9 cellular contexts compared by ENCODE assay signal in genomic region chr1:169110691-169111447, GRCh38. TPM values are rescaled to one million over a fixed set of nuclear protein-coding genes. Genes with fewer than 3 reads are reported as not detected.
DNase-seq lines count a peak whose midpoint lies in the region; ATAC-seq and TF ChIP-seq lines count a peak whose summit lies in the region.
"Had no signal": no experiment of that assay in that cellular context is flagged by ENCODE, and none has a peak within 500 bp of the region (broad histone marks: within the 10 kb centered on the region; RNA-seq: fewer than 3 reads in every experiment).

No MANE protein-coding gene starts in this region.

- no peak for ATAC-seq in GM21526 (IDR thresholded peaks at IDR 0.05; ENCODE audit: low FRiP score, unreplicated experiment)

- CTCF ChIA-PET in Calu3 (lab: Charles Lee): interaction anchor here (0.5 to 5.0 kb wide), 9 partner anchors 34 to 712 kb away, joined by 3 to 34 read pairs (median 4); no protein-coding TSS in a partner anchor

- H3K36me3 Mint-ChIP-seq in Calu3 (ENCODE audit: insufficient read depth, unreplicated experiment): peaks cover 100% of the 10 kb centered on the region
- H3K36me3 Mint-ChIP-seq in activated T-helper 2 cell treated with anti-CD3 and anti-CD28 coated beads, Interferon-gamma antibody, Interleukin-2, Interleukin-4, amounts not matched to agents 10 μg/mL and 5 μg/mL and 100 μg/mL, durations not matched to agents 14 hours and 24 hours and 36 hours (ENCODE audit: low read depth): peaks cover 43% of the 10 kb centered on the region
- H3K36me3 Mint-ChIP-seq in progenitor cell of endocrine pancreas (ENCODE audit: insufficient read depth): peaks cover 28% of the 10 kb centered on the region

- TF ChIP-seq CTCF in Calu3 (IDR thresholded peaks at IDR 0.05; ENCODE audit: unreplicated experiment): no peak
- TF ChIP-seq CTCF in fibroblast of villous mesenchyme (IDR thresholded peaks at IDR 0.05; ENCODE audit: insufficient read depth, low read depth, low read length): no peak
- TF ChIP-seq CTCF in progenitor cell of endocrine pancreas (IDR thresholded peaks at IDR 0.05; ENCODE audit: unreplicated experiment): no peak

- H3K27me3 Mint-ChIP-seq in Calu3 (ENCODE audit: unreplicated experiment) (no peaks in the 10 kb centered on the region), progenitor cell of endocrine pancreas (no peaks in the 10 kb centered on the region)
- no peaks in the 10 kb centered on the region for H3K27me3 Mint-ChIP-seq in activated T-helper 2 cell treated with anti-CD3 and anti-CD28 coated beads, Interferon-gamma antibody, Interleukin-2, Interleukin-4, amounts not matched to agents 10 μg/mL and 5 μg/mL and 100 μg/mL, durations not matched to agents 14 hours and 24 hours and 36 hours (ENCODE audit: low read depth)

- H3K27ac Mint-ChIP-seq in Calu3 (ENCODE audit: unreplicated experiment) (no peak overlapping the region), progenitor cell of endocrine pancreas (peak overlapping the region; percentile 97)
- peak overlapping the region; percentile 3 for H3K27ac Mint-ChIP-seq in activated T-helper 2 cell treated with anti-CD3 and anti-CD28 coated beads, Interferon-gamma antibody, Interleukin-2, Interleukin-4, amounts not matched to agents 10 μg/mL and 5 μg/mL and 100 μg/mL, durations not matched to agents 14 hours and 24 hours and 36 hours
- H3K27ac Mint-ChIP-seq: activated CD4-positive, alpha-beta T cell treated with anti-CD3 and anti-CD28 coated beads, Interleukin-2, amount 10 ng/mL, durations not matched to agents 7 days and 5 days had no signal

- peak overlapping the region; percentile 43 for H3K4me3 ChIP-seq in fibroblast of villous mesenchyme (ENCODE audit: low read depth, low read length)

- TSS peak; percentile 71 for BruUV-seq in Calu3 (replicated peaks; lab: Mats Ljungman, UMichigan)

- intact Hi-C loops in Calu3 (cut with micrococcal nuclease; ENCODE audit: unreplicated experiment): loop anchor here (1.0 kb wide), 1 partner anchor 475 kb away; no protein-coding TSS in a partner anchor
- intact Hi-C loops in activated T-helper 2 cell treated with anti-CD3 and anti-CD28 coated beads, Interferon-gamma antibody, Interleukin-2, Interleukin-4, amounts not matched to agents 10 μg/mL and 5 μg/mL and 100 μg/mL, durations not matched to agents 14 hours and 24 hours and 36 hours (cut with micrococcal nuclease): no loop called here

- DNase-seq in Calu3 (peak; percentile 52), fibroblast of villous mesenchyme (ENCODE audit: low read depth) (peak; percentile 76), progenitor cell of endocrine pancreas (ENCODE audit: low spot score, unreplicated experiment) (no peak), OCI-M2 (lab: John Stamatoyannopoulos, UW; ENCODE audit: unreplicated experiment) (no peak), NCI-H187 (lab: John Stamatoyannopoulos, UW) (no peak), iPS-NIHi7 (ENCODE audit: extremely low spot score) (no peak)
- DNase-seq in activated T-helper 2 cell treated with anti-CD3 and anti-CD28 coated beads, Interferon-gamma antibody, Interleukin-2, Interleukin-4, amounts not matched to agents 10 μg/mL and 5 μg/mL and 100 μg/mL, durations not matched to agents 14 hours and 24 hours and 36 hours (ENCODE audit: low spot score): no peak
- DNase-seq: activated CD4-positive, alpha-beta T cell treated with anti-CD3 and anti-CD28 coated beads, Interleukin-2, amount 10 ng/mL, durations not matched to agents 7 days and 5 days had no signal

- H3K4me3 Mint-ChIP-seq in Calu3 (ENCODE audit: low read depth, unreplicated experiment) (peak overlapping the region; percentile 91), progenitor cell of endocrine pancreas (ENCODE audit: low read depth) (peak overlapping the region; percentile 79)
- peak overlapping the region; percentile 30 for H3K4me3 Mint-ChIP-seq in activated T-helper 2 cell treated with anti-CD3 and anti-CD28 coated beads, Interferon-gamma antibody, Interleukin-2, Interleukin-4, amounts not matched to agents 10 μg/mL and 5 μg/mL and 100 μg/mL, durations not matched to agents 14 hours and 24 hours and 36 hours (ENCODE audit: low read depth)
- H3K4me3 Mint-ChIP-seq: activated CD4-positive, alpha-beta T cell treated with anti-CD3 and anti-CD28 coated beads, Interleukin-2, amount 10 ng/mL, durations not matched to agents 7 days and 5 days had no signal

- H3K9me3 Mint-ChIP-seq in Calu3 (ENCODE audit: low read depth, unreplicated experiment): no peaks in the 10 kb centered on the region
- H3K9me3 Mint-ChIP-seq in activated T-helper 2 cell treated with anti-CD3 and anti-CD28 coated beads, Interferon-gamma antibody, Interleukin-2, Interleukin-4, amounts not matched to agents 10 μg/mL and 5 μg/mL and 100 μg/mL, durations not matched to agents 14 hours and 24 hours and 36 hours: no peaks in the 10 kb centered on the region
- H3K9me3 Mint-ChIP-seq in progenitor cell of endocrine pancreas (ENCODE audit: low read depth): no peaks in the 10 kb centered on the region
- H3K9me3 Mint-ChIP-seq: activated CD4-positive, alpha-beta T cell treated with anti-CD3 and anti-CD28 coated beads, Interleukin-2, amount 10 ng/mL, durations not matched to agents 7 days and 5 days had no signal

- peaks cover 66% of the 10 kb centered on the region for H3K4me1 Mint-ChIP-seq in Calu3 (ENCODE audit: low read depth, unreplicated experiment)
- H3K4me1 Mint-ChIP-seq in activated T-helper 2 cell treated with anti-CD3 and anti-CD28 coated beads, Interferon-gamma antibody, Interleukin-2, Interleukin-4, amounts not matched to agents 10 μg/mL and 5 μg/mL and 100 μg/mL, durations not matched to agents 14 hours and 24 hours and 36 hours (ENCODE audit: low read depth): peaks cover 40% of the 10 kb centered on the region
- H3K4me1 Mint-ChIP-seq in progenitor cell of endocrine pancreas (ENCODE audit: low read depth): peaks cover 55% of the 10 kb centered on the region

RNA-seq across cellular contexts. Expression of gene ATP1B1, which starts 4.4 kb away (rescaled TPM):
- total RNA-seq in Calu3 (2022): 621 and 626 TPM in 2 replicates
- 12.6 and 13.5 TPM in 2 replicates for total RNA-seq in activated T-helper 2 cell treated with anti-CD3 and anti-CD28 coated beads, Interferon-gamma antibody, Interleukin-2, Interleukin-4, amounts not matched to agents 10 μg/mL and 5 μg/mL and 100 μg/mL, durations not matched to agents 14 hours and 24 hours and 36 hours
- 20.6 and 37.1 TPM in 2 replicates for total RNA-seq in fibroblast of villous mesenchyme
- total RNA-seq in progenitor cell of endocrine pancreas: 108 and 120 TPM in 2 replicates

Comparison
In these comparisons a context has a peak if more than half of its experiments do, and no peak if none do; other contexts are left out.
1. DNase-seq: peak in Calu3 (single experiment) and fibroblast of villous mesenchyme (single experiment); none in activated T-helper 2 cell treated with anti-CD3 and anti-CD28 coated beads, Interferon-gamma antibody, Interleukin-2, Interleukin-4, amounts not matched to agents 10 μg/mL and 5 μg/mL and 100 μg/mL, durations not matched to agents 14 hours and 24 hours and 36 hours (single experiment), progenitor cell of endocrine pancreas (single experiment), OCI-M2 (single experiment), NCI-H187 (0 of 2) and iPS-NIHi7 (single experiment).
2. H3K4me3 Mint-ChIP-seq: peak in every context shown above with its lines; median percentile 91 in Calu3; 79 in progenitor cell of endocrine pancreas; 30 in activated T-helper 2 cell treated with anti-CD3 and anti-CD28 coated beads, Interferon-gamma antibody, Interleukin-2, Interleukin-4, amounts not matched to agents 10 μg/mL and 5 μg/mL and 100 μg/mL, durations not matched to agents 14 hours and 24 hours and 36 hours.